Comparison of ENCODE assay signal across 26 cellular contexts in the genomic region with DNA sequence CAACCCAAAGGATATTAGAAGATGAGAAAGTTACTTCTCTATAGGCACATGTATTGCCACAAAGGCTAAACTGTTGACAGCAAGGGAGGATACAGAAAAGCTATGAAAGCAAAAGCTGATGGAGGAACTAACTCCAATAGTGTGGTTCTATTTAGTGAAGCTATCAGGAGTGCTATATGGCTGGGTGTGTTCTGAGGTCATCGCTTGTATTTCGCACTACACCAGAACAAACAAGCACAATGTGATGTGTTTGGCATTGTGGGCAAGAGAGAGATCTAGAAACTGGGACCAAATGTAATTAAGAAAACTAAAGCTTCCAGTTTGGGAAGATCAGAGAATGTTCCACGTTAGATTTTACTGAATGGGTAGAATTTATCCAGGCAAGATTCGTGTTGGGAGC.
"Had no signal": no experiment of that assay in that cellular context is flagged by ENCODE, and none has a peak within 500 bp of the region (broad histone marks: within the 10 kb centered on the region; RNA-seq: fewer than 3 reads in every experiment).

No MANE protein-coding gene starts in this region.

- DNase-seq: effector CD8-positive, alpha-beta T cell; erythroblast; esophagus squamous epithelium; gastrocnemius medialis; head of caudate nucleus; kidney; left lung; natural killer cell; occipital lobe; pancreas; stimulated activated CD4-positive, alpha-beta T cell treated with anti-CD3 and anti-CD28 coated beads, Interleukin-12 subunit alpha, Interleukin-12 subunit beta, amount 100 ng/mL, for 4 hours; stimulated activated CD4-positive, alpha-beta T cell treated with anti-CD3 and anti-CD28 coated beads, Interleukin-1b, Interleukin-23, amount 100 ng/mL, for 48 hours; stimulated activated CD4-positive, alpha-beta T cell treated with anti-CD3 and anti-CD28 coated beads, Interleukin-4, amount 100 ng/mL, for 1 hour; stimulated activated CD8-positive, alpha-beta memory T cell treated with anti-CD3 and anti-CD28 coated beads, Interleukin-4, amount 100 ng/mL, for 48 hours; stimulated activated naive CD4-positive, alpha-beta T cell; stimulated activated naive CD8-positive, alpha-beta T cell treated with anti-CD3 and anti-CD28 coated beads, Interleukin-15, amount 100 ng/mL, for 72 hours; transverse colon; upper lobe of right lung; uterus had no signal

- H3K4me1 ChIP-seq: gastrocnemius medialis, prostate gland, transverse colon, upper lobe of right lung, uterus had no signal

- H3K4me3 ChIP-seq: esophagus squamous epithelium, gastrocnemius medialis, left lung, pancreas, prostate gland, right atrium auricular region, smooth muscle cell, suprapubic skin, transverse colon, upper lobe of right lung, uterus had no signal

- H3K27ac Mint-ChIP-seq: natural killer cell; stimulated activated naive CD8-positive, alpha-beta T cell treated with anti-CD3 and anti-CD28 coated beads, Interleukin-15, amount 100 ng/mL, for 72 hours had no signal

- H3K4me1 Mint-ChIP-seq: natural killer cell; stimulated activated naive CD8-positive, alpha-beta T cell treated with anti-CD3 and anti-CD28 coated beads, Interleukin-15, amount 100 ng/mL, for 72 hours had no signal

- ATAC-seq: gastrocnemius medialis; left lung; natural killer cell; pancreas; sciatic nerve; stimulated activated naive CD8-positive, alpha-beta T cell treated with anti-CD3 and anti-CD28 coated beads, Interleukin-15, amount 100 ng/mL, for 72 hours; upper lobe of right lung had no signal

- FAIRE-seq: colon, endothelial cell of umbilical vein, kidney, pancreas had no signal

- H3K36me3 ChIP-seq: esophagus squamous epithelium, gastrocnemius medialis, left lung, pancreas, prostate gland, right atrium auricular region, suprapubic skin, transverse colon, upper lobe of right lung, uterus had no signal

- H3K9me3 Mint-ChIP-seq: natural killer cell; stimulated activated naive CD8-positive, alpha-beta T cell treated with anti-CD3 and anti-CD28 coated beads, Interleukin-15, amount 100 ng/mL, for 72 hours had no signal

- H3K27ac ChIP-seq: esophagus squamous epithelium, gastrocnemius medialis, left lung, pancreas, prostate gland, right atrium auricular region, suprapubic skin, transverse colon, upper lobe of right lung, uterus had no signal

- H3K27me3 ChIP-seq: esophagus squamous epithelium, gastrocnemius medialis, left lung, pancreas, right atrium auricular region, suprapubic skin, transverse colon, upper lobe of right lung, uterus had no signal

- H3K36me3 Mint-ChIP-seq: natural killer cell had no signal

- H3K4me2 ChIP-seq: smooth muscle cell had no signal

- H3K9me3 ChIP-seq: esophagus squamous epithelium, gastrocnemius medialis, left lung, pancreas, prostate gland, right atrium auricular region, suprapubic skin, transverse colon, upper lobe of right lung, uterus had no signal

- H3K4me3 Mint-ChIP-seq: natural killer cell; stimulated activated naive CD8-positive, alpha-beta T cell treated with anti-CD3 and anti-CD28 coated beads, Interleukin-15, amount 100 ng/mL, for 72 hours had no signal
